1 cellular context compared by ENCODE assay signal in the genomic region with DNA sequence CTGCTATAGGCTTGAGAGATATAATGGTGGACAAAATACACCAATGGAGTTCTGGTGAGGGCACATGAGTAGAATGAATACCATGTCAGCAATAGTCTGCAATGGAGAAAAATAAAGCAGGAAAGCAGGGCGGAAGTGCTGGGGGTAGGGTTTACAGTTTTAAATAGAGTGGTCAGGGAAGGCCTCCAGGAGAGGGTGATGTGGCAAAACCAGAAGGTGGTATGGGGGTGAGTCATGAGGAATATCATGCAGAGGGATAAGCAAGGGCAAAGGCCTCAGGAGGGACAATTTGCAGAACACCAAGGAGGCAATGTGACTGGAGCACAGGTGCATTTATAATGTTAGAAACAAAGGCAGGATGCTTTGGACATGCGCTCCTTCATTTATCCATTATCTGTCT.
TF ChIP-seq lines count a peak whose summit lies in the region.

No MANE protein-coding gene starts in this region.

TF ChIP-seq in GM23338, 12 proteins besides CTCF, POLR2A, EP300 and RAD21 (continued from another document):
- TF ChIP-seq, protein P1, sequence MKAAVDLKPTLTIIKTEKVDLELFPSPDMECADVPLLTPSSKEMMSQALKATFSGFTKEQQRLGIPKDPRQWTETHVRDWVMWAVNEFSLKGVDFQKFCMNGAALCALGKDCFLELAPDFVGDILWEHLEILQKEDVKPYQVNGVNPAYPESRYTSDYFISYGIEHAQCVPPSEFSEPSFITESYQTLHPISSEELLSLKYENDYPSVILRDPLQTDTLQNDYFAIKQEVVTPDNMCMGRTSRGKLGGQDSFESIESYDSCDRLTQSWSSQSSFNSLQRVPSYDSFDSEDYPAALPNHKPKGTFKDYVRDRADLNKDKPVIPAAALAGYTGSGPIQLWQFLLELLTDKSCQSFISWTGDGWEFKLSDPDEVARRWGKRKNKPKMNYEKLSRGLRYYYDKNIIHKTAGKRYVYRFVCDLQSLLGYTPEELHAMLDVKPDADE (IDR thresholded peaks at IDR 0.05) = no peak
- TF ChIP-seq, protein P2, sequence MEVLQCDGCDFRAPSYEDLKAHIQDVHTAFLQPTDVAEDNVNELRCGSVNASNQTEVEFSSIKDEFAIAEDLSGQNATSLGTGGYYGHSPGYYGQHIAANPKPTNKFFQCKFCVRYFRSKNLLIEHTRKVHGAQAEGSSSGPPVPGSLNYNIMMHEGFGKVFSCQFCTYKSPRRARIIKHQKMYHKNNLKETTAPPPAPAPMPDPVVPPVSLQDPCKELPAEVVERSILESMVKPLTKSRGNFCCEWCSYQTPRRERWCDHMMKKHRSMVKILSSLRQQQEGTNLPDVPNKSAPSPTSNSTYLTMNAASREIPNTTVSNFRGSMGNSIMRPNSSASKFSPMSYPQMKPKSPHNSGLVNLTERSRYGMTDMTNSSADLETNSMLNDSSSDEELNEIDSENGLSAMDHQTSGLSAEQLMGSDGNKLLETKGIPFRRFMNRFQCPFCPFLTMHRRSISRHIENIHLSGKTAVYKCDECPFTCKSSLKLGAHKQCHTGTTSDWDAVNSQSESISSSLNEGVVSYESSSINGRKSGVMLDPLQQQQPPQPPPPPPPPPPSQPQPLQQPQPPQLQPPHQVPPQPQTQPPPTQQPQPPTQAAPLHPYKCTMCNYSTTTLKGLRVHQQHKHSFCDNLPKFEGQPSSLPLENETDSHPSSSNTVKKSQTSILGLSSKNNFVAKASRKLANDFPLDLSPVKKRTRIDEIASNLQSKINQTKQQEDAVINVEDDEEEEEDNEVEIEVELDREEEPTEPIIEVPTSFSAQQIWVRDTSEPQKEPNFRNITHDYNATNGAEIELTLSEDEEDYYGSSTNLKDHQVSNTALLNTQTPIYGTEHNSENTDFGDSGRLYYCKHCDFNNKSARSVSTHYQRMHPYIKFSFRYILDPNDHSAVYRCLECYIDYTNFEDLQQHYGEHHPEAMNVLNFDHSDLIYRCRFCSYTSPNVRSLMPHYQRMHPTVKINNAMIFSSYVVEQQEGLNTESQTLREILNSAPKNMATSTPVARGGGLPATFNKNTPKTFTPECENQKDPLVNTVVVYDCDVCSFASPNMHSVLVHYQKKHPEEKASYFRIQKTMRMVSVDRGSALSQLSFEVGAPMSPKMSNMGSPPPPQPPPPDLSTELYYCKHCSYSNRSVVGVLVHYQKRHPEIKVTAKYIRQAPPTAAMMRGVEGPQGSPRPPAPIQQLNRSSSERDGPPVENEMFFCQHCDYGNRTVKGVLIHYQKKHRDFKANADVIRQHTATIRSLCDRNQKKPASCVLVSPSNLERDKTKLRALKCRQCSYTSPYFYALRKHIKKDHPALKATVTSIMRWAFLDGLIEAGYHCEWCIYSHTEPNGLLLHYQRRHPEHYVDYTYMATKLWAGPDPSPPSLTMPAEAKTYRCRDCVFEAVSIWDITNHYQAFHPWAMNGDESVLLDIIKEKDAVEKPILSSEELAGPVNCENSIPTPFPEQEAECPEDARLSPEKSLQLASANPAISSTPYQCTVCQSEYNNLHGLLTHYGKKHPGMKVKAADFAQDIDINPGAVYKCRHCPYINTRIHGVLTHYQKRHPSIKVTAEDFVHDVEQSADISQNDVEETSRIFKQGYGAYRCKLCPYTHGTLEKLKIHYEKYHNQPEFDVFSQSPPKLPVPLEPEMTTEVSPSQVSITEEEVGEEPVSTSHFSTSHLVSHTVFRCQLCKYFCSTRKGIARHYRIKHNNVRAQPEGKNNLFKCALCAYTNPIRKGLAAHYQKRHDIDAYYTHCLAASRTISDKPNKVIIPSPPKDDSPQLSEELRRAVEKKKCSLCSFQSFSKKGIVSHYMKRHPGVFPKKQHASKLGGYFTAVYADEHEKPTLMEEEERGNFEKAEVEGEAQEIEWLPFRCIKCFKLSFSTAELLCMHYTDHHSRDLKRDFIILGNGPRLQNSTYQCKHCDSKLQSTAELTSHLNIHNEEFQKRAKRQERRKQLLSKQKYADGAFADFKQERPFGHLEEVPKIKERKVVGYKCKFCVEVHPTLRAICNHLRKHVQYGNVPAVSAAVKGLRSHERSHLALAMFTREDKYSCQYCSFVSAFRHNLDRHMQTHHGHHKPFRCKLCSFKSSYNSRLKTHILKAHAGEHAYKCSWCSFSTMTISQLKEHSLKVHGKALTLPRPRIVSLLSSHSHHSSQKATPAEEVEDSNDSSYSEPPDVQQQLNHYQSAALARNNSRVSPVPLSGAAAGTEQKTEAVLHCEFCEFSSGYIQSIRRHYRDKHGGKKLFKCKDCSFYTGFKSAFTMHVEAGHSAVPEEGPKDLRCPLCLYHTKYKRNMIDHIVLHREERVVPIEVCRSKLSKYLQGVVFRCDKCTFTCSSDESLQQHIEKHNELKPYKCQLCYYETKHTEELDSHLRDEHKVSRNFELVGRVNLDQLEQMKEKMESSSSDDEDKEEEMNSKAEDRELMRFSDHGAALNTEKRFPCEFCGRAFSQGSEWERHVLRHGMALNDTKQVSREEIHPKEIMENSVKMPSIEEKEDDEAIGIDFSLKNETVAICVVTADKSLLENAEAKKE (CRISPR knock-in tag; IDR thresholded peaks at IDR 0.05) = no peak
- TF ChIP-seq NANOG (IDR thresholded peaks at IDR 0.05; ENCODE audit: borderline replicate concordance) = no peak
- no peak for TF ChIP-seq JUNB (IDR thresholded peaks at IDR 0.05; ENCODE audit: unreplicated experiment)
- TF ChIP-seq POLR2AphosphoS5 (IDR thresholded peaks at IDR 0.05; ENCODE audit: low read depth) = no peak
- no peak for TF ChIP-seq EZH2 (IDR thresholded peaks at IDR 0.05; ENCODE audit: low read depth, unreplicated experiment)
- no peak for TF ChIP-seq ZNF331 (CRISPR knock-in tag; IDR thresholded peaks at IDR 0.05; ENCODE audit: low read depth)
